Comparison of ENCODE assay signal across 8 cellular contexts in genomic region chr12:48995061-48995879, GRCh38. TPM values are rescaled to one million over a fixed set of nuclear protein-coding genes. Genes with fewer than 3 reads are reported as not detected.
DNase-seq lines count a peak whose midpoint lies in the region; ATAC-seq and TF ChIP-seq lines count a peak whose summit lies in the region.

No MANE protein-coding gene starts in this region.

- BruUV-seq in A673 (replicated peaks; lab: Mats Ljungman, UMichigan), result no TSS peak

- peaks cover 5% of the 10 kb centered on the region for H3K27me3 ChIP-seq in A673 (replicated peaks; ENCODE audit: insufficient read depth, low read depth, low read length, poor library complexity)

- H3K4me1 ChIP-seq in A673 (ENCODE audit: insufficient read depth, low read length, poor library complexity, severe bottlenecking), result peaks cover 28% of the 10 kb centered on the region

- peak; percentile 75 for TF ChIP-seq CTCF in A673 (conservative IDR thresholded peaks at IDR 0.05; ENCODE audit: low read depth, low read length)
- TF ChIP-seq CTCF in GM12864 (IDR thresholded peaks at IDR 0.05; ENCODE audit: low read depth, low read length, missing control alignments), result peak; percentile 84
- peak; percentile 85 for TF ChIP-seq CTCF in cardiac fibroblast (IDR thresholded peaks at IDR 0.05; ENCODE audit: low read depth, low read length)

- H3K4me3 ChIP-seq in A673 (ENCODE audit: low read depth, low read length, poor library complexity, severe bottlenecking) (peak overlapping the region; percentile 30), GM12864 (ENCODE audit: low read depth, low read length) (peak overlapping the region; percentile 7; the same call in 1 of the 2 replicates), SK-N-MC (peak overlapping the region; percentile 33; the same call in 1 of the 2 replicates), cardiac fibroblast (replicated peaks in 1 of 2; ENCODE audit: low read depth in 2 of 2, low read length in 2 of 2) (peak overlapping the region; percentile 5 to 11)

- peak; percentile 88 for DNase-seq in A673 (ENCODE audit: low spot score)
- DNase-seq in GM12864 (ENCODE audit: low read depth), result no peak
- peak; percentile 35 for DNase-seq in NCI-H1092 treated with DMSO at 0.1 percent for 48 hours (lab: John Stamatoyannopoulos, UW)
- DNase-seq in SK-N-MC (ENCODE audit: low read depth, low spot score), result no peak
- peak; percentile 80 to 85 for DNase-seq in cardiac fibroblast (ENCODE audit: low read depth in 2 of 2)
- peak; percentile 98 for DNase-seq in islet precursor cell
- DNase-seq in stimulated activated CD4-positive, alpha-beta T cell treated with anti-CD3 and anti-CD28 coated beads, Interleukin-4, amount 100 ng/mL, for 1 hour, result peak; percentile 54

- no peak for ATAC-seq in HG03108 (IDR thresholded peaks at IDR 0.05; ENCODE audit: unreplicated experiment)

- POLR2A ChIA-PET in A673 (lab: Charles Lee; ENCODE audit: low non-redundant PET), result no interaction called here

- H3K9me3 ChIP-seq in A673 (ENCODE audit: low read depth, low read length, poor library complexity, severe bottlenecking) (no peaks in the 10 kb centered on the region), SK-N-MC (ENCODE audit: low read depth, low read length) (no peaks in the 10 kb centered on the region)

- no peaks in the 10 kb centered on the region for H3K36me3 ChIP-seq in A673 (ENCODE audit: insufficient read depth, low read length, poor library complexity, severe bottlenecking)
- H3K36me3 ChIP-seq in SK-N-MC (ENCODE audit: insufficient read depth, low read length), result no peaks in the 10 kb centered on the region

- H3K27ac ChIP-seq in A673 (ENCODE audit: low read depth, low read length, poor library complexity, severe bottlenecking) (no peak overlapping the region), SK-N-MC (no peak overlapping the region)

- H3K9ac ChIP-seq in SK-N-MC (ENCODE audit: insufficient read length), result no peak overlapping the region

- CTCF ChIA-PET in A673 (lab: Charles Lee), result interaction anchor here (0.7 to 1.9 kb wide), 3 partner anchors 7 to 143 kb away, joined by 3 to 17 read pairs (median 3); partner anchors contain the start of gene DDX23

- intact Hi-C loops in A673 (cut with micrococcal nuclease; ENCODE audit: unreplicated experiment), result no loop called here

RNA-seq across cellular contexts. Expression of gene DDN, which starts 3.9 kb away (rescaled TPM):
- total RNA-seq in A673 (2021), result 2.7 and 2.9 TPM in 2 replicates

RNA-seq across cellular contexts. Expression of gene WNT1, which starts 17.1 kb away (rescaled TPM):
- not detected in 2 replicates for total RNA-seq in A673 (2021)

RNA-seq across cellular contexts. Expression of gene PRKAG1, which starts 23.3 kb away (rescaled TPM):
- 50.7 and 59.6 TPM in 2 replicates for total RNA-seq in A673 (2021)

RNA-seq across cellular contexts. Expression of gene WNT10B, which starts 23.7 kb away (rescaled TPM):
- 0.17 and 0.50 TPM in 2 replicates for total RNA-seq in A673 (2021)

RNA-seq across cellular contexts. Expression of gene ARF3, which starts 38.0 kb away (rescaled TPM):
- total RNA-seq in A673 (2021), result 183 and 196 TPM in 2 replicates

Comparison
In these comparisons a context has a peak if more than half of its experiments do, and no peak if none do; other contexts are left out.
1. DNase-seq: peak in A673 (single experiment), NCI-H1092 treated with DMSO at 0.1 percent for 48 hours (single experiment), cardiac fibroblast (2 of 2), islet precursor cell (single experiment) and stimulated activated CD4-positive, alpha-beta T cell treated with anti-CD3 and anti-CD28 coated beads, Interleukin-4, amount 100 ng/mL, for 1 hour (single experiment); none in GM12864 (single experiment) and SK-N-MC (single experiment).
2. Peak in every context shown above with its lines, with median percentiles within 50 percentile points of each other: H3K4me3 ChIP-seq and CTCF ChIP-seq.